In genomic region chr10:63573068-63573697, GRCh38 we compare ENCODE assay signal across 8 cellular contexts. TPM values are rescaled to one million over a fixed set of nuclear protein-coding genes. Genes with fewer than 3 reads are reported as not detected.
DNase-seq lines count a peak whose midpoint lies in the region; ATAC-seq and TF ChIP-seq lines count a peak whose summit lies in the region.

No MANE protein-coding gene starts in this region.

- no peak overlapping the region for H3K4me3 Mint-ChIP-seq in central memory CD8-positive, alpha-beta T cell
- no peak overlapping the region for H3K4me3 Mint-ChIP-seq in mesothelial cell of epicardium

- no peak for ATAC-seq in central memory CD8-positive, alpha-beta T cell (replicated peaks; ENCODE audit: extremely low read depth, poor library complexity, severe bottlenecking)
- ATAC-seq in GM21576 (IDR thresholded peaks at IDR 0.05; ENCODE audit: unreplicated experiment) = no peak

- H3K9me3 Mint-ChIP-seq in central memory CD8-positive, alpha-beta T cell = no peaks in the 10 kb centered on the region
- peaks cover 7% of the 10 kb centered on the region for H3K9me3 Mint-ChIP-seq in mesothelial cell of epicardium

- TF ChIP-seq CTCF in mesothelial cell of epicardium (IDR thresholded peaks at IDR 0.05; ENCODE audit: unreplicated experiment) = no peak

- peak; percentile 2 for DNase-seq in DMS153 (lab: John Stamatoyannopoulos, UW)
- peak; percentile 2 for DNase-seq in NCI-H1417 treated with DMSO at 0.1 percent for 48 hours (lab: John Stamatoyannopoulos, UW)
- DNase-seq in central memory CD8-positive, alpha-beta T cell (ENCODE audit: low spot score in 2 of 2) = no peak
- DNase-seq in mesothelial cell of epicardium (ENCODE audit: low spot score in 2 of 2, unreplicated experiment in 2 of 2) = no peak
- DNase-seq in effector CD4-positive, alpha-beta T cell = no peak
- DNase-seq in stimulated activated CD4-positive, alpha-beta T cell treated with anti-CD3 and anti-CD28 coated beads, Interleukin-4, amount 100 ng/mL, for 24 hours = no peak
- no peak for DNase-seq in COLO668 (lab: John Stamatoyannopoulos, UW; ENCODE audit: unreplicated experiment)

- H3K36me3 Mint-ChIP-seq in central memory CD8-positive, alpha-beta T cell (ENCODE audit: insufficient read depth) = peaks cover 6% of the 10 kb centered on the region
- H3K36me3 Mint-ChIP-seq in mesothelial cell of epicardium = peaks cover 30% of the 10 kb centered on the region

- H3K27ac Mint-ChIP-seq in central memory CD8-positive, alpha-beta T cell (ENCODE audit: low read depth) = peak overlapping the region; percentile 26
- H3K27ac Mint-ChIP-seq in mesothelial cell of epicardium = peak overlapping the region; percentile 96

- no peaks in the 10 kb centered on the region for H3K27me3 Mint-ChIP-seq in central memory CD8-positive, alpha-beta T cell
- H3K27me3 Mint-ChIP-seq in mesothelial cell of epicardium (ENCODE audit: low read depth) = no peaks in the 10 kb centered on the region

- peaks cover 8% of the 10 kb centered on the region for H3K4me1 Mint-ChIP-seq in central memory CD8-positive, alpha-beta T cell
- H3K4me1 Mint-ChIP-seq in mesothelial cell of epicardium = peaks cover 33% of the 10 kb centered on the region

RNA-seq across cellular contexts. Expression of gene REEP3, which starts 52.0 kb away (rescaled TPM):
- 28.5 to 33.1 TPM (median 31.9 TPM) in 3 replicates for total RNA-seq in mesothelial cell of epicardium

Comparison
In these comparisons a context has a peak if more than half of its experiments do, and no peak if none do; other contexts are left out.
1. DNase-seq: peak in DMS153 (single experiment) and NCI-H1417 treated with DMSO at 0.1 percent for 48 hours (single experiment); none in central memory CD8-positive, alpha-beta T cell (0 of 2), mesothelial cell of epicardium (0 of 2), effector CD4-positive, alpha-beta T cell (single experiment), stimulated activated CD4-positive, alpha-beta T cell treated with anti-CD3 and anti-CD28 coated beads, Interleukin-4, amount 100 ng/mL, for 24 hours (single experiment) and COLO668 (single experiment).